Comparison of ENCODE assay signal across 9 cellular contexts in genomic region chr6:26336355-26337198, GRCh38. TPM values are rescaled to one million over a fixed set of nuclear protein-coding genes. Genes with fewer than 3 reads are reported as not detected.
DNase-seq lines count a peak whose midpoint lies in the region; ATAC-seq and TF ChIP-seq lines count a peak whose summit lies in the region.
"Had no signal": no experiment of that assay in that cellular context is flagged by ENCODE, and none has a peak within 500 bp of the region (broad histone marks: within the 10 kb centered on the region; RNA-seq: fewer than 3 reads in every experiment).

No MANE protein-coding gene starts in this region.

- no peak for TF ChIP-seq CTCF in dorsolateral prefrontal cortex (IDR thresholded peaks at IDR 0.05 in 54 of 56, conservative IDR thresholded peaks at IDR 0.05 in 2 of 56; ENCODE audit: low read depth in 1 of 56, partially characterized antibody in 56 of 56)
- TF ChIP-seq CTCF in GM10248 (IDR thresholded peaks at IDR 0.05; ENCODE audit: control extremely low read depth, extremely low read depth, low read depth, missing control alignments) = no peak

- peaks cover 3% of the 10 kb centered on the region for H3K4me1 ChIP-seq in mesenchymal stem cell (ENCODE audit: control insufficient read depth, insufficient read depth, low read depth, low read length)

- H4K91ac ChIP-seq in mesenchymal stem cell (ENCODE audit: low read length) = no peak overlapping the region

- H2BK15ac ChIP-seq in mesenchymal stem cell (ENCODE audit: low read depth, poor library complexity, severe bottlenecking) = no peak overlapping the region

- H3K27ac ChIP-seq in mesenchymal stem cell (ENCODE audit: low read length, poor library complexity, severe bottlenecking) = peak overlapping the region; percentile 46
- H3K27ac ChIP-seq in dorsolateral prefrontal cortex = no peak overlapping the region

- H3K4me3 Mint-ChIP-seq in activated CD4-positive, alpha-beta memory T cell treated with anti-CD3 and anti-CD28 coated beads, Interleukin-2, amount 10 ng/mL, durations not matched to agents 7 days and 5 days = no peak overlapping the region

- peak overlapping the region in 1 of 2 experiments; percentile 34 for H3K4ac ChIP-seq in mesenchymal stem cell (ENCODE audit: low read depth in 1 of 2, low read length in 2 of 2)

- peak overlapping the region in 1 of 2 experiments; percentile 47 for H2BK12ac ChIP-seq in mesenchymal stem cell (ENCODE audit: low read length in 2 of 2)

- CTCF ChIA-PET in activated CD4-positive, alpha-beta memory T cell treated with anti-CD3 and anti-CD28 coated beads, Interleukin-2, amount 10 ng/mL, durations not matched to agents 7 days and 5 days (lab: Charles Lee) = interaction anchor here (1.1 to 3.2 kb wide), 2 partner anchors 63 to 259 kb away, joined by 5 to 12 read pairs; no protein-coding TSS in a partner anchor
- CTCF ChIA-PET in GM10248 (lab: Yijun Ruan, JAX) = interaction anchor here (1.0 to 1.3 kb wide), 2 partner anchors 12 to 259 kb away, joined by 3 to 5 read pairs; no protein-coding TSS in a partner anchor

- no peak overlapping the region for H2AK5ac ChIP-seq in mesenchymal stem cell (ENCODE audit: low read length, severe bottlenecking)

- peaks cover 13% of the 10 kb centered on the region for H3K27me3 Mint-ChIP-seq in activated CD4-positive, alpha-beta memory T cell treated with anti-CD3 and anti-CD28 coated beads, Interleukin-2, amount 10 ng/mL, durations not matched to agents 7 days and 5 days

- H3K27ac Mint-ChIP-seq in activated CD4-positive, alpha-beta memory T cell treated with anti-CD3 and anti-CD28 coated beads, Interleukin-2, amount 10 ng/mL, durations not matched to agents 7 days and 5 days = peak overlapping the region; percentile 22

- peak overlapping the region; percentile 48 for H2AFZ ChIP-seq in mesenchymal stem cell (ENCODE audit: low read depth, low read length)

- no peak overlapping the region for H4K8ac ChIP-seq in mesenchymal stem cell (ENCODE audit: low read length)

- H3K9me3 ChIP-seq in mesenchymal stem cell (ENCODE audit: control insufficient read depth, low read length) = no peaks in the 10 kb centered on the region

- peaks cover 53% of the 10 kb centered on the region for H3K4me1 Mint-ChIP-seq in activated CD4-positive, alpha-beta memory T cell treated with anti-CD3 and anti-CD28 coated beads, Interleukin-2, amount 10 ng/mL, durations not matched to agents 7 days and 5 days

- H3K4me2 ChIP-seq in mesenchymal stem cell (ENCODE audit: low read length, poor library complexity, severe bottlenecking) = no peak overlapping the region

- POLR2A ChIA-PET in activated CD4-positive, alpha-beta memory T cell treated with anti-CD3 and anti-CD28 coated beads, Interleukin-2, amount 10 ng/mL, durations not matched to agents 7 days and 5 days (lab: Charles Lee) = interaction anchor here (0.9 to 1.6 kb wide), 6 partner anchors 8 to 1471 kb away, joined by 3 to 6 read pairs (median 4); partner anchors contain the start of gene HMGN4
- POLR2A ChIA-PET in GM10248 (lab: Yijun Ruan, JAX) = no interaction called here

- H3K18ac ChIP-seq in mesenchymal stem cell (ENCODE audit: low read depth in 1 of 2, low read length in 2 of 2) = peak overlapping the region; percentile 52 to 68

- no peaks in the 10 kb centered on the region for H3K9me3 Mint-ChIP-seq in activated CD4-positive, alpha-beta memory T cell treated with anti-CD3 and anti-CD28 coated beads, Interleukin-2, amount 10 ng/mL, durations not matched to agents 7 days and 5 days

- intact Hi-C loops in dorsolateral prefrontal cortex (cut with DNase I) = no loop called here

- H3K4me3 ChIP-seq in mesenchymal stem cell (ENCODE audit: insufficient read depth in 1 of 2, low read depth in 1 of 2, low read length in 2 of 2) (no peak overlapping the region), dorsolateral prefrontal cortex (no peak overlapping the region)

- DNase-seq in DMS 273 treated with DMSO at 0.1 percent for 48 hours (lab: John Stamatoyannopoulos, UW) (peak; percentile 8), LHCN-M2 (ENCODE audit: low read depth) (peak; percentile 73), mesenchymal stem cell (peak; percentile 62), dorsolateral prefrontal cortex (no peak), GM10248 (ENCODE audit: extremely low spot score) (no peak), NCI-H1417 treated with DMSO at 0.1 percent for 48 hours (lab: John Stamatoyannopoulos, UW) (no peak)
- no peak for DNase-seq in activated CD4-positive, alpha-beta memory T cell treated with anti-CD3 and anti-CD28 coated beads, Interleukin-2, amount 10 ng/mL, durations not matched to agents 7 days and 5 days
- DNase-seq: glutamatergic neuron had no signal

- no peaks in the 10 kb centered on the region for H3K79me1 ChIP-seq in mesenchymal stem cell (replicated peaks; ENCODE audit: low read length, poor library complexity, severe bottlenecking)

- no peaks in the 10 kb centered on the region for H3K36me3 Mint-ChIP-seq in activated CD4-positive, alpha-beta memory T cell treated with anti-CD3 and anti-CD28 coated beads, Interleukin-2, amount 10 ng/mL, durations not matched to agents 7 days and 5 days (ENCODE audit: low read depth)

- no peak overlapping the region for H3K23ac ChIP-seq in mesenchymal stem cell (ENCODE audit: low read length in 2 of 2)

- H2BK5ac ChIP-seq in mesenchymal stem cell (ENCODE audit: low read depth, low read length, poor library complexity, severe bottlenecking) = peak overlapping the region; percentile 21

- no peak overlapping the region for H3K14ac ChIP-seq in mesenchymal stem cell (ENCODE audit: low read length in 2 of 2)

- no peak overlapping the region for H2BK120ac ChIP-seq in mesenchymal stem cell (ENCODE audit: low read depth, low read length)

- no peak overlapping the region for H3K9ac ChIP-seq in mesenchymal stem cell (ENCODE audit: low read length)

- no peak for ATAC-seq in HG02852 (IDR thresholded peaks at IDR 0.05; ENCODE audit: unreplicated experiment)

- H3K27me3 ChIP-seq in mesenchymal stem cell (ENCODE audit: control insufficient read depth in 1 of 2, insufficient read depth in 1 of 2, low read length in 2 of 2) = peaks cover 0 to 14% of the 10 kb centered on the region in 2 experiments
- peaks cover 0 to 32% (median 15%) of the 10 kb centered on the region in 45 donors for H3K27me3 ChIP-seq in dorsolateral prefrontal cortex

- no peaks in the 10 kb centered on the region for H3K36me3 ChIP-seq in mesenchymal stem cell (ENCODE audit: control insufficient read depth in 1 of 2, insufficient read depth in 2 of 2, low read depth in 1 of 2, low read length in 2 of 2)

RNA-seq across cellular contexts. Expression of gene BTN3A2, which starts 28.4 kb away (rescaled TPM):
- total RNA-seq in LHCN-M2 (2014; rRNA removed) = 14.4 and 29.7 TPM in 2 replicates
- 13.2 TPM for polyA plus RNA-seq in LHCN-M2 (2012)
- total RNA-seq in activated CD4-positive, alpha-beta memory T cell treated with anti-CD3 and anti-CD28 coated beads, Interleukin-2, amount 10 ng/mL, durations not matched to agents 7 days and 5 days = 100 to 1,000 TPM; 120 to 130 TPM
- polyA plus RNA-seq in mesenchymal stem cell (2013, experiment 1 of 2) = 31.1 TPM
- 32.3 TPM for polyA plus RNA-seq in mesenchymal stem cell (2013, experiment 2 of 2)
- total RNA-seq in dorsolateral prefrontal cortex = 10 to 100 TPM in 56 of 120 experiments, 1 to 10 TPM in 64; 3.8 to 30.1 (median 9.7) TPM

RNA-seq across cellular contexts. Expression of gene BTN2A2, which starts 46.3 kb away (rescaled TPM):
- total RNA-seq in LHCN-M2 (2014; rRNA removed) = 4.5 and 7.5 TPM in 2 replicates
- 8.3 TPM for polyA plus RNA-seq in LHCN-M2 (2012)
- 10 to 100 TPM; 23.4 to 25.7 TPM for total RNA-seq in activated CD4-positive, alpha-beta memory T cell treated with anti-CD3 and anti-CD28 coated beads, Interleukin-2, amount 10 ng/mL, durations not matched to agents 7 days and 5 days
- polyA plus RNA-seq in mesenchymal stem cell (2013, experiment 1 of 2) = 14.4 TPM
- 13.8 TPM for polyA plus RNA-seq in mesenchymal stem cell (2013, experiment 2 of 2)
- total RNA-seq in dorsolateral prefrontal cortex = 10 to 100 TPM in 15 of 120 experiments, 1 to 10 TPM in 105; 1.7 to 16.5 (median 6.1) TPM

Comparison
In these comparisons a context has a peak if more than half of its experiments do, and no peak if none do; other contexts are left out.
1. DNase-seq: peak in DMS 273 treated with DMSO at 0.1 percent for 48 hours (single experiment), LHCN-M2 (single experiment) and mesenchymal stem cell (single experiment); none in activated CD4-positive, alpha-beta memory T cell treated with anti-CD3 and anti-CD28 coated beads, Interleukin-2, amount 10 ng/mL, durations not matched to agents 7 days and 5 days (single experiment), dorsolateral prefrontal cortex (0 of 10), GM10248 (single experiment) and NCI-H1417 treated with DMSO at 0.1 percent for 48 hours (single experiment).